ENCODE assay signal across 26 cellular contexts in genomic region chr3:64928683-64929082, GRCh38.
"Had no signal": no experiment of that assay in that cellular context is flagged by ENCODE, and none has a peak within 500 bp of the region (broad histone marks: within the 10 kb centered on the region; RNA-seq: fewer than 3 reads in every experiment).

No MANE protein-coding gene starts in this region.

- H3K4me1 ChIP-seq: breast epithelium, Peyer's patch, SJSA1 had no signal

- H3K36me3 ChIP-seq: breast epithelium, MG63, Peyer's patch, SJSA1 had no signal

- H3K9me3 Mint-ChIP-seq: activated CD4-positive, alpha-beta T cell treated with anti-CD3 and anti-CD28 coated beads, Interleukin-2, amount 10 ng/mL, durations not matched to agents 24 days and 14 days had no signal

- H3K4me3 ChIP-seq: breast epithelium, MG63, Peyer's patch, SJSA1 had no signal

- H3K27ac Mint-ChIP-seq: activated CD4-positive, alpha-beta T cell treated with anti-CD3 and anti-CD28 coated beads, Interleukin-2, amount 10 ng/mL, durations not matched to agents 24 days and 14 days; activated CD8-positive, alpha-beta memory T cell treated with anti-CD3 and anti-CD28 coated beads, Interleukin-2, amount 10 ng/mL, durations not matched to agents 7 days and 5 days; activated naive CD4-positive, alpha-beta T cell treated with anti-CD3 and anti-CD28 coated beads, Interleukin-2, amount 50 U/mL, for 24 hours; activated T-cell treated with anti-CD3 and anti-CD28 coated beads, Interleukin-2, amount 50 U/mL, for 24 hours; activated T-helper 1 cell treated with anti-CD3 and anti-CD28 coated beads, Interleukin-12 subunit alpha, Interleukin-12 subunit beta, Interleukin-2, Interleukin-4 antibody, amounts not matched to agents 30 ng/mL and 10 ng/mL and 1 ng/mL, durations not matched to agents 14 hours and 24 hours and 36 hours; T-helper 17 cell; WTC11 had no signal

- ATAC-seq: activated CD8-positive, alpha-beta memory T cell treated with anti-CD3 and anti-CD28 coated beads, Interleukin-2, amount 10 ng/mL, durations not matched to agents 7 days and 5 days; T-helper 17 cell; WTC11 had no signal

- H3K9me3 ChIP-seq: MG63, Peyer's patch, SJSA1 had no signal

- H3K27me3 Mint-ChIP-seq: activated CD4-positive, alpha-beta T cell treated with anti-CD3 and anti-CD28 coated beads, Interleukin-2, amount 10 ng/mL, durations not matched to agents 24 days and 14 days; activated CD8-positive, alpha-beta memory T cell treated with anti-CD3 and anti-CD28 coated beads, Interleukin-2, amount 10 ng/mL, durations not matched to agents 7 days and 5 days; activated naive CD4-positive, alpha-beta T cell treated with anti-CD3 and anti-CD28 coated beads, Interleukin-2, amount 50 U/mL, for 24 hours; activated T-cell treated with anti-CD3 and anti-CD28 coated beads, Interleukin-2, amount 50 U/mL, for 24 hours; T-helper 17 cell had no signal

- H3K36me3 Mint-ChIP-seq: activated CD8-positive, alpha-beta memory T cell treated with anti-CD3 and anti-CD28 coated beads, Interleukin-2, amount 10 ng/mL, durations not matched to agents 7 days and 5 days; activated naive CD4-positive, alpha-beta T cell treated with anti-CD3 and anti-CD28 coated beads, Interleukin-2, amount 50 U/mL, for 24 hours had no signal

- DNase-seq: activated CD4-positive, alpha-beta T cell treated with anti-CD3 and anti-CD28 coated beads, Interleukin-2, amount 10 ng/mL, durations not matched to agents 24 days and 14 days; activated CD4-positive, alpha-beta T cell treated with anti-CD3 and anti-CD28 coated beads, Interleukin-2, amount 50 U/mL, for 48 hours; activated CD4-positive, CD25-positive, alpha-beta regulatory T cell treated with anti-CD3 and anti-CD28 coated beads, Interleukin-2, amount 50 U/mL, for 72 hours; activated CD8-positive, alpha-beta memory T cell treated with anti-CD3 and anti-CD28 coated beads, Interleukin-2, amount 10 ng/mL, durations not matched to agents 7 days and 5 days; activated effector memory CD4-positive, alpha-beta T cell treated with Interleukin-2 at 50 U/mL for 16 hours; activated naive CD4-positive, alpha-beta T cell; activated T-cell treated with anti-CD3 and anti-CD28 coated beads, Interleukin-2, amount 50 U/mL, for 24 hours; aorta; MG63; MV-4-11; NCI-H1092 treated with DMSO at 0.1 percent for 48 hours; NCI-H1436; NCI-H187; NCI-H2081; NCI-H446; NCI-H524; Peyer's patch; SHP77; T-helper 17 cell; T-helper 9 cell had no signal

- H3K27me3 ChIP-seq: breast epithelium, MG63, Peyer's patch, SJSA1 had no signal

- H3K27ac ChIP-seq: breast epithelium, Peyer's patch, RWPE1, SJSA1 had no signal

- H3K4me3 Mint-ChIP-seq: activated CD4-positive, alpha-beta T cell treated with anti-CD3 and anti-CD28 coated beads, Interleukin-2, amount 10 ng/mL, durations not matched to agents 24 days and 14 days; activated CD8-positive, alpha-beta memory T cell treated with anti-CD3 and anti-CD28 coated beads, Interleukin-2, amount 10 ng/mL, durations not matched to agents 7 days and 5 days; activated naive CD4-positive, alpha-beta T cell treated with anti-CD3 and anti-CD28 coated beads, Interleukin-2, amount 50 U/mL, for 24 hours; activated T-cell treated with anti-CD3 and anti-CD28 coated beads, Interleukin-2, amount 50 U/mL, for 24 hours; activated T-helper 1 cell treated with anti-CD3 and anti-CD28 coated beads, Interleukin-12 subunit alpha, Interleukin-12 subunit beta, Interleukin-2, Interleukin-4 antibody, amounts not matched to agents 30 ng/mL and 10 ng/mL and 1 ng/mL, durations not matched to agents 14 hours and 24 hours and 36 hours; T-helper 17 cell; WTC11 had no signal

- H3K4me1 Mint-ChIP-seq: activated CD4-positive, alpha-beta T cell treated with anti-CD3 and anti-CD28 coated beads, Interleukin-2, amount 10 ng/mL, durations not matched to agents 24 days and 14 days; activated CD8-positive, alpha-beta memory T cell treated with anti-CD3 and anti-CD28 coated beads, Interleukin-2, amount 10 ng/mL, durations not matched to agents 7 days and 5 days; activated naive CD4-positive, alpha-beta T cell treated with anti-CD3 and anti-CD28 coated beads, Interleukin-2, amount 50 U/mL, for 24 hours; T-helper 17 cell had no signal
